Comparison of ENCODE assay signal across 10 cellular contexts in the genomic region with DNA sequence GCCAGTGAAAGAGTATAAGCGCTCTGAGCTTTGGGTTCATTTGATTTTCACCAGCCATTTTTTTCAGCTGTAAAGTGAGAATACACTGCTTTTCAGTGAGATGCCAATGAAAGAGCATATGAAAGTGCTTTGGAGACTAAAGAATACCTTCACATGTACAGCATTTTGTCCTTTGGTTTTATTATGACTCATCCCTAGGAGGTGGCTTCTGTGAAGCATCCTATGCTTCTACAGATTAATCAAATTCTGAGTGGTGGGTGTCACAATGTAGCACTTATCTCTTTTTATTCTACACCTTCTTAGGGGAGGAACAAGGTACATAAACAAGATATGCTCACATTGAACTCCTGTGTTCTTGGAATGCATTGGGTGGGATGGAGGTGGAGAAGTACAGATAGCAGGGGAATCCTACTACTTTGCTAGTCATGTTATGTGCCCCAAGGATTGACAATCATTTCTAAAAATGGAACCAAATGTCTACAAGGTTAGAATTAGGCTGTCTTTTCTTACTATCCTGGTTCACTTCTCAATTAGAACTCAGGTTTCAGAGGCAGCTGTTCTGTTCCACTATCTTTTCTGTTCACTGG. TPM values are rescaled to one million over a fixed set of nuclear protein-coding genes. Genes with fewer than 3 reads are reported as not detected.
DNase-seq lines count a peak whose midpoint lies in the region; ATAC-seq lines count a peak whose summit lies in the region.
"Had no signal": no experiment of that assay in that cellular context is flagged by ENCODE, and none has a peak within 500 bp of the region (broad histone marks: within the 10 kb centered on the region; RNA-seq: fewer than 3 reads in every experiment).

No MANE protein-coding gene starts in this region.

- no peaks in the 10 kb centered on the region for H3K27me3 ChIP-seq in BLaER1
- H3K27me3 ChIP-seq: transverse colon had no signal

- peaks cover 83% of the 10 kb centered on the region for H4K20me1 ChIP-seq in BLaER1

- no peaks in the 10 kb centered on the region for H3K9me3 Mint-ChIP-seq in activated naive CD8-positive, alpha-beta T cell treated with anti-CD3 and anti-CD28 coated beads for 36 hours

- H3K36me3 ChIP-seq in BLaER1 = peaks cover 27% of the 10 kb centered on the region

- no peak overlapping the region for H3K9ac ChIP-seq in BLaER1

- no peak for DNase-seq in activated naive CD8-positive, alpha-beta T cell treated with anti-CD3 and anti-CD28 coated beads for 36 hours
- DNase-seq in amygdala (lab: John Stamatoyannopoulos, UW) (no peak), NCI-H1417 treated with DMSO at 0.1 percent for 48 hours (lab: John Stamatoyannopoulos, UW) (no peak), NCI-H1694 (lab: John Stamatoyannopoulos, UW) (no peak)
- DNase-seq: HCEC 1CT, transverse colon had no signal

- no peak overlapping the region for H3K4me3 ChIP-seq in BLaER1
- H3K4me3 ChIP-seq: transverse colon had no signal

- H3K27me3 Mint-ChIP-seq in activated naive CD8-positive, alpha-beta T cell treated with anti-CD3 and anti-CD28 coated beads for 36 hours = no peaks in the 10 kb centered on the region

- no peak overlapping the region for H3K4me3 Mint-ChIP-seq in activated naive CD8-positive, alpha-beta T cell treated with anti-CD3 and anti-CD28 coated beads for 36 hours

- H3K4me1 ChIP-seq in BLaER1 = peaks cover 67% of the 10 kb centered on the region

- H3K27ac Mint-ChIP-seq in activated naive CD8-positive, alpha-beta T cell treated with anti-CD3 and anti-CD28 coated beads for 36 hours = peak overlapping the region; percentile 21

- H3K27ac ChIP-seq in BLaER1 = no peak overlapping the region

- peaks cover 45% of the 10 kb centered on the region for H3K4me1 Mint-ChIP-seq in activated naive CD8-positive, alpha-beta T cell treated with anti-CD3 and anti-CD28 coated beads for 36 hours

- H3K36me3 Mint-ChIP-seq in activated naive CD8-positive, alpha-beta T cell treated with anti-CD3 and anti-CD28 coated beads for 36 hours = peaks cover 33% of the 10 kb centered on the region

- H3K9me3 ChIP-seq in BLaER1 = no peaks in the 10 kb centered on the region
- H3K9me3 ChIP-seq: transverse colon had no signal

- peak; percentile 35 for ATAC-seq in GM18858 (IDR thresholded peaks at IDR 0.05; ENCODE audit: unreplicated experiment)
- ATAC-seq in HG02798 (IDR thresholded peaks at IDR 0.05; ENCODE audit: poor library complexity, unreplicated experiment) = peak; percentile 33
- ATAC-seq in HG03342 (IDR thresholded peaks at IDR 0.05; ENCODE audit: unreplicated experiment) = no peak

- peak overlapping the region; percentile 36; the same call in 1 of the 2 replicates for H3K4me2 ChIP-seq in BLaER1

RNA-seq across cellular contexts. Expression of a gene that starts 18.7 kb away (rescaled TPM):
- total RNA-seq in activated naive CD8-positive, alpha-beta T cell treated with anti-CD3 and anti-CD28 coated beads for 36 hours = 10 to 100 TPM; 40.9 to 41.1 TPM
